ENCODE assay signal across 23 cellular contexts in genomic region chr7:155700847-155701246, GRCh38.
"Had no signal": no experiment of that assay in that cellular context is flagged by ENCODE, and none has a peak within 500 bp of the region (broad histone marks: within the 10 kb centered on the region; RNA-seq: fewer than 3 reads in every experiment).

No MANE protein-coding gene starts in this region.

- H3K4me1 ChIP-seq: SJSA1 had no signal

- H3K9ac ChIP-seq: KMS-11 had no signal

- FAIRE-seq: K562, RCC 7860 had no signal

- H3K9me3 ChIP-seq: SJSA1 had no signal

- H3K27me3 Mint-ChIP-seq: IgD-negative memory B cell had no signal

- ATAC-seq: K562 had no signal

- DNase-seq: Kasumi-1, MM.1S, NCI-H1092 treated with DMSO at 0.1 percent for 48 hours, NCI-H1436, NCI-H187, NCI-H2029, NCI-H2081 treated with DMSO at 0.1 percent for 48 hours, NCI-H2171, NCI-H226, NCI-H446, NCI-H510A, NCI-H524 treated with DMSO at 0.1 percent for 48 hours, NCI-H69, NCI-H774, Right ventricle myocardium superior, RPMI8226, SIG-M5 had no signal

- H3K4me3 Mint-ChIP-seq: IgD-negative memory B cell had no signal

- H3K4me3 ChIP-seq: K562, SJSA1, SK-N-MC had no signal

- H3K27me3 ChIP-seq: SJSA1 had no signal

- H3K27ac ChIP-seq: KMS-11, SJSA1, SK-N-MC had no signal

- H3K9me3 Mint-ChIP-seq: IgD-negative memory B cell had no signal

- H3K4me2 ChIP-seq: KMS-11 had no signal
